In genomic region chr13:27384285-27384684, GRCh38 we compare ENCODE assay signal across 28 cellular contexts.
"Had no signal": no experiment of that assay in that cellular context is flagged by ENCODE, and none has a peak within 500 bp of the region (broad histone marks: within the 10 kb centered on the region; RNA-seq: fewer than 3 reads in every experiment).

No MANE protein-coding gene starts in this region.

- H3K4me3 Mint-ChIP-seq: dendritic cell treated with granulocyte-macrophage colony-stimulating factor and Interleukin-4, amounts not matched to agents 40 ng/mL and 50 ng/mL, for 4 days; effector memory CD8-positive, alpha-beta T cell; endodermal cell; mesothelial cell of epicardium; naive B cell had no signal

- ATAC-seq: effector memory CD8-positive, alpha-beta T cell; esophagus mucosa; gastrocnemius medialis; heart right ventricle; left cardiac atrium; left lung; left ventricle myocardium superior; lower lobe of right lung; mucosa of descending colon had no signal

- H3K4me1 Mint-ChIP-seq: naive B cell had no signal

- H3K4me1 ChIP-seq: colonic mucosa, esophagus squamous epithelium, heart right ventricle, left lung, lower lobe of right lung had no signal

- H3K27ac ChIP-seq: colonic mucosa, epithelial cell of prostate, esophagus squamous epithelium, gastrocnemius medialis, heart right ventricle, left lung, lower lobe of right lung had no signal

- H3K9me3 Mint-ChIP-seq: dendritic cell treated with granulocyte-macrophage colony-stimulating factor and Interleukin-4, amounts not matched to agents 40 ng/mL and 50 ng/mL, for 4 days; effector memory CD8-positive, alpha-beta T cell; endodermal cell; mesothelial cell of epicardium; naive B cell had no signal

- H3K36me3 ChIP-seq: colonic mucosa, esophagus squamous epithelium, gastrocnemius medialis, heart right ventricle, left lung, lower lobe of right lung had no signal

- H3K27me3 ChIP-seq: colonic mucosa had no signal

- H3K36me3 Mint-ChIP-seq: mesothelial cell of epicardium, naive B cell had no signal

- DNase-seq: colonic mucosa; cortex of kidney; effector CD8-positive, alpha-beta T cell; effector memory CD8-positive, alpha-beta T cell; erythroblast; esophagus squamous epithelium; foreskin fibroblast; foreskin melanocyte; gastrocnemius medialis; glutamatergic neuron; head of caudate nucleus; heart right ventricle; hippocampal formation; left cardiac atrium; left lung; left ventricle myocardium superior; lower lobe of right lung; mesenchymal stem cell; mucosa of descending colon; naive B cell had no signal

- H3K9me3 ChIP-seq: colonic mucosa, esophagus squamous epithelium, gastrocnemius medialis, heart right ventricle, left lung, lower lobe of right lung, mucosa of descending colon had no signal

- H3K4me3 ChIP-seq: colonic mucosa, esophagus squamous epithelium, gastrocnemius medialis, heart right ventricle, left lung, lower lobe of right lung, mucosa of descending colon had no signal

- H3K27ac Mint-ChIP-seq: dendritic cell treated with granulocyte-macrophage colony-stimulating factor and Interleukin-4, amounts not matched to agents 40 ng/mL and 50 ng/mL, for 4 days; effector memory CD8-positive, alpha-beta T cell; endodermal cell; mesothelial cell of epicardium; naive B cell had no signal

- FAIRE-seq: endometrium, islet of Langerhans, keratinocyte had no signal
